In genomic region chr6:35218021-35218420, GRCh38 we compare ENCODE assay signal across 18 cellular contexts. TPM values are rescaled to one million over a fixed set of nuclear protein-coding genes. Genes with fewer than 3 reads are reported as not detected.
DNase-seq lines count a peak whose midpoint lies in the region; ATAC-seq and TF ChIP-seq lines count a peak whose summit lies in the region.
"Had no signal": no experiment of that assay in that cellular context is flagged by ENCODE, and none has a peak within 500 bp of the region (broad histone marks: within the 10 kb centered on the region; RNA-seq: fewer than 3 reads in every experiment).

No MANE protein-coding gene starts in this region.

- no peak overlapping the region for H2BK5ac ChIP-seq in IMR-90 (ENCODE audit: low read depth, low read length, poor library complexity, severe bottlenecking)

- peak overlapping the region; percentile 67; the same call in 1 of the 2 replicates for H3K23ac ChIP-seq in IMR-90 (ENCODE audit: low read depth, low read length)

- H3K36me3 ChIP-seq in IMR-90 (ENCODE audit: control insufficient read depth, insufficient read depth, low read length) (no peaks in the 10 kb centered on the region), breast epithelium (no peaks in the 10 kb centered on the region)
- H3K36me3 ChIP-seq: pancreas had no signal

- dilution Hi-C loops in IMR-90 (cut with HindIII; ENCODE audit: low sequenced_read_pairs, unreplicated experiment) = no loop called here

- H3K4ac ChIP-seq in IMR-90 (ENCODE audit: low read depth, low read length) = no peak overlapping the region; the same call in 1 of the 2 replicates

- H4K20me1 ChIP-seq in IMR-90 (ENCODE audit: insufficient read depth, low read length) = peaks cover 18% of the 10 kb centered on the region

- H3K4me1 ChIP-seq in IMR-90 (ENCODE audit: control insufficient read depth, insufficient read depth, low read length) (peaks cover 34% of the 10 kb centered on the region), breast epithelium (peaks cover 4 to 14% of the 10 kb centered on the region in 2 donors)

- no TSS peak for BruUV-seq in IMR-90 (replicated peaks; lab: Mats Ljungman, UMichigan)

- H3K4me3 Mint-ChIP-seq in mesothelial cell of epicardium = peak overlapping the region; percentile 7
- H3K4me3 Mint-ChIP-seq: stimulated activated effector memory CD8-positive, alpha-beta T cell treated with anti-CD3 and anti-CD28 coated beads, Interleukin-12 subunit alpha, Interleukin-12 subunit beta, amount 100 ng/mL, for 72 hours; T-cell had no signal

- no peak for TF ChIP-seq CTCF in IMR-90 (conservative IDR thresholded peaks at IDR 0.05; ENCODE audit: low read depth, low read length)
- no peak for TF ChIP-seq CTCF in choroid plexus epithelial cell (conservative IDR thresholded peaks at IDR 0.05; ENCODE audit: low read depth, low read length)
- no peak for TF ChIP-seq CTCF in mesothelial cell of epicardium (IDR thresholded peaks at IDR 0.05; ENCODE audit: unreplicated experiment)
- no peak for TF ChIP-seq CTCF in breast epithelium (IDR thresholded peaks at IDR 0.05)

- H3K27me3 ChIP-seq in IMR-90 (ENCODE audit: control insufficient read depth, insufficient read depth, low read length) = peaks cover 4% of the 10 kb centered on the region; the same call in 1 of the 2 replicates
- peaks cover 6 to 18% of the 10 kb centered on the region in 2 donors for H3K27me3 ChIP-seq in breast epithelium

- H2AFZ ChIP-seq in IMR-90 (replicated peaks; ENCODE audit: low read length, poor library complexity) = no peak overlapping the region

- peaks cover 57% of the 10 kb centered on the region for H3K4me1 Mint-ChIP-seq in mesothelial cell of epicardium

- H4K91ac ChIP-seq in IMR-90 (ENCODE audit: insufficient read depth, low read depth, low read length) = no peak overlapping the region

- peaks cover 22% of the 10 kb centered on the region; the same call in 1 of the 2 replicates for H3K9me1 ChIP-seq in IMR-90 (ENCODE audit: insufficient read depth, low read length)

- CTCF ChIA-PET in IMR-90 (lab: Yijun Ruan, JAX) = interaction anchor here (1.1 kb wide), 1 partner anchor 13 kb away, joined by 4 read pairs; no protein-coding TSS in a partner anchor

- H3K9me3 ChIP-seq in IMR-90 (ENCODE audit: control insufficient read depth, insufficient read depth, low read length) (no peaks in the 10 kb centered on the region), breast epithelium (no peaks in the 10 kb centered on the region)
- H3K9me3 ChIP-seq: pancreas had no signal

- H3K27ac Mint-ChIP-seq in mesothelial cell of epicardium = peak overlapping the region; percentile 89
- H3K27ac Mint-ChIP-seq: stimulated activated effector memory CD8-positive, alpha-beta T cell treated with anti-CD3 and anti-CD28 coated beads, Interleukin-12 subunit alpha, Interleukin-12 subunit beta, amount 100 ng/mL, for 72 hours had no signal

- in situ Hi-C loops in IMR-90 (cut with MboI; ENCODE audit: low sequenced_read_pairs) = no loop called here

- TF ChIP-seq POLR2A in IMR-90 (IDR thresholded peaks at IDR 0.05; ENCODE audit: low read depth, low read length) = no peak
- no peak for TF ChIP-seq POLR2A in breast epithelium (IDR thresholded peaks at IDR 0.05)

- H2BK20ac ChIP-seq in IMR-90 (ENCODE audit: low read depth, low read length) = no peak overlapping the region

- H3K56ac ChIP-seq in IMR-90 (ENCODE audit: extremely low read depth, insufficient read depth, low read length) = no peak overlapping the region

- intact Hi-C loops in IMR-90 (cut with micrococcal nuclease) (no loop called here), breast epithelium (cut with DNase I; ENCODE audit: low total_unique reads) (no loop called here)

- POLR2A ChIA-PET in IMR-90 (lab: Charles Lee; ENCODE audit: unreplicated experiment) = no interaction called here

- peak overlapping the region; percentile 27; the same call in 1 of the 2 replicates for H3K27ac ChIP-seq in IMR-90 (ENCODE audit: insufficient read depth, low read length)
- H3K27ac ChIP-seq in breast epithelium = no peak overlapping the region
- H3K27ac ChIP-seq: pancreas had no signal

- H3K4me3 ChIP-seq in IMR-90 (ENCODE audit: insufficient read depth, low read depth, low read length) (no peak overlapping the region), choroid plexus epithelial cell (ENCODE audit: low read depth, low read length) (no peak overlapping the region), breast epithelium (no peak overlapping the region)
- H3K4me3 ChIP-seq: pancreas had no signal

- WGBS in IMR-90 (ENCODE audit: extremely low coverage in 2 of 2, insufficient read length in 1 of 2), 2 experiments = 27% methylated on average over 3 of the region's 4 CpGs; no CpG with 5 or more reads in 1 of the 2 experiments

- no peak overlapping the region; the same call in 1 of the 2 replicates for H3K4me2 ChIP-seq in IMR-90 (ENCODE audit: low read depth, low read length)

- H4K5ac ChIP-seq in IMR-90 (ENCODE audit: low read depth, low read length) = no peak overlapping the region

- H3K18ac ChIP-seq in IMR-90 (ENCODE audit: low read depth, low read length) = no peak overlapping the region

- 0 out of 2 replicates have a peak, but pooled peaks have one; percentile 2 for ATAC-seq in IMR-90 (ENCODE audit: low read depth)
- ATAC-seq in GM19455 (IDR thresholded peaks at IDR 0.05; ENCODE audit: unreplicated experiment) = no peak
- ATAC-seq: left cardiac atrium; pancreas; stimulated activated effector memory CD8-positive, alpha-beta T cell treated with anti-CD3 and anti-CD28 coated beads, Interleukin-12 subunit alpha, Interleukin-12 subunit beta, amount 100 ng/mL, for 72 hours; T-cell had no signal

- 0 out of 4 replicates have a peak overlapping the region, but pooled peaks of 1 of the 2 experiments have one; percentile 22 for H4K8ac ChIP-seq in IMR-90 (ENCODE audit: low read depth in 2 of 2, low read length in 2 of 2)

- peaks cover 5 to 25% of the 10 kb centered on the region in 2 experiments; a peak in 2 of 4 replicates for H3K79me1 ChIP-seq in IMR-90 (ENCODE audit: low read depth in 1 of 2, low read length in 2 of 2)

- no peak for TF ChIP-seq RAD21 in IMR-90 (IDR thresholded peaks at IDR 0.05; ENCODE audit: low read length)

- H2BK120ac ChIP-seq in IMR-90 (ENCODE audit: low read depth, low read length) = 0 out of 2 replicates have a peak overlapping the region, but pooled peaks have one; percentile 10

- peak overlapping the region; percentile 76 for H3K14ac ChIP-seq in IMR-90 (replicated peaks; ENCODE audit: low read depth, low read length)

- no peak overlapping the region for H2BK15ac ChIP-seq in IMR-90 (ENCODE audit: low read depth, low read length)

- DNase-seq in AML-193 (lab: John Stamatoyannopoulos, UW) (peak; percentile 34 to 39), IMR-90 (peak; percentile 63), choroid plexus epithelial cell (ENCODE audit: low read depth) (peak; percentile 54), mesothelial cell of epicardium (ENCODE audit: low spot score in 2 of 2, unreplicated experiment in 2 of 2) (no peak), SKM-1 (lab: John Stamatoyannopoulos, UW; ENCODE audit: unreplicated experiment) (no peak), activated T-cell treated with anti-CD3 and anti-CD28 coated beads for 4 hours (no peak), breast epithelium (ENCODE audit: low spot score in 2 of 2) (no peak)
- DNase-seq: activated CD4-positive, alpha-beta T cell treated with anti-CD3 and anti-CD28 coated beads, Interleukin-2, amount 50 U/mL, for 1 hour; activated gamma-delta T cell; cerebellar nuclear complex; GDM1; left cardiac atrium; pancreas; stimulated activated CD4-positive, alpha-beta T cell treated with anti-CD3 and anti-CD28 coated beads, Interleukin-2, amount 100 ng/mL, for 24 hours; T-cell had no signal

- peak overlapping the region; percentile 33; the same call in 1 of the 2 replicates for H2AK5ac ChIP-seq in IMR-90 (ENCODE audit: low read depth, low read length)

- H3K36me3 Mint-ChIP-seq in mesothelial cell of epicardium = no peaks in the 10 kb centered on the region
- H3K36me3 Mint-ChIP-seq: stimulated activated effector memory CD8-positive, alpha-beta T cell treated with anti-CD3 and anti-CD28 coated beads, Interleukin-12 subunit alpha, Interleukin-12 subunit beta, amount 100 ng/mL, for 72 hours had no signal

- peaks cover 3% of the 10 kb centered on the region for H3K27me3 Mint-ChIP-seq in mesothelial cell of epicardium (ENCODE audit: low read depth)

- H3K9ac ChIP-seq in IMR-90 (ENCODE audit: low read depth, low read length) = no peak overlapping the region

- no peaks in the 10 kb centered on the region for H3K9me3 Mint-ChIP-seq in mesothelial cell of epicardium
- H3K9me3 Mint-ChIP-seq: stimulated activated effector memory CD8-positive, alpha-beta T cell treated with anti-CD3 and anti-CD28 coated beads, Interleukin-12 subunit alpha, Interleukin-12 subunit beta, amount 100 ng/mL, for 72 hours; T-cell had no signal

- peak overlapping the region; percentile 31 for H2AK9ac ChIP-seq in IMR-90 (replicated peaks; ENCODE audit: low read depth, low read length, poor library complexity)

TF ChIP-seq in IMR-90, 13 proteins besides CTCF, POLR2A, EP300 and RAD21:
- TF ChIP-seq BHLHE40 (IDR thresholded peaks at IDR 0.05; ENCODE audit: low read depth, low read length) (peak; percentile 62; the same call in 1 of the 2 replicates), SMC3 (IDR thresholded peaks at IDR 0.05; ENCODE audit: low read depth, low read length) (no peak)

RNA-seq across cellular contexts. Expression of gene SCUBE3, which starts 4.3 kb away (rescaled TPM):
- total RNA-seq in IMR-90 (2012; rRNA removed) (19.9 and 21.1 TPM in 2 replicates), mesothelial cell of epicardium (51.9 to 54.8 TPM (median 53.2 TPM) in 3 replicates), breast epithelium (under 1 TPM; under 0.01 to 0.33 (median under 0.01) TPM)
- polyA plus RNA-seq in IMR-90 (2012; rRNA removed) = 41.5 and 45.5 TPM in 2 replicates
- polyA plus RNA-seq in IMR-90 (2012; cell fraction: cytosol; rRNA removed) = 24.2 and 25.6 TPM in 2 replicates
- polyA plus RNA-seq in IMR-90 (2012; cell fraction: nucleus; rRNA removed; ENCODE audit: low replicate concordance) = 53.9 and 65.7 TPM in 2 replicates
- total RNA-seq: OCI-LY7 had no signal

RNA-seq across cellular contexts. Expression of gene ZNF76, which starts 41.5 kb away (rescaled TPM):
- total RNA-seq in IMR-90 (2012; rRNA removed) (15.3 and 19.9 TPM in 2 replicates), mesothelial cell of epicardium (56.6 to 58.3 TPM (median 56.9 TPM) in 3 replicates), breast epithelium (10 to 100 TPM; 32.3 to 53.0 (median 46.9) TPM)
- polyA plus RNA-seq in IMR-90 (2012; rRNA removed) = 21.1 and 22.5 TPM in 2 replicates
- polyA plus RNA-seq in IMR-90 (2012; cell fraction: cytosol; rRNA removed) = 13.4 and 13.9 TPM in 2 replicates
- polyA plus RNA-seq in IMR-90 (2012; cell fraction: nucleus; rRNA removed; ENCODE audit: low replicate concordance) = 87.4 and 150 TPM in 2 replicates

Comparison
In these comparisons a context has a peak if more than half of its experiments do, and no peak if none do; other contexts are left out.
1. DNase-seq: peak in AML-193 (2 of 2), IMR-90 (single experiment) and choroid plexus epithelial cell (single experiment); none in mesothelial cell of epicardium (0 of 2), SKM-1 (single experiment), activated T-cell treated with anti-CD3 and anti-CD28 coated beads for 4 hours (single experiment) and breast epithelium (0 of 2).
2. RNA of gene SCUBE3, which starts 4.3 kb away (total RNA-seq): 51.9 to 54.8 TPM in mesothelial cell of epicardium and 19.9 to 21.1 TPM in IMR-90; under 0.01 to 0.33 TPM in breast epithelium; every median in the first group is over 10 times any median in the second.